In genomic region chr16:56944954-56945839, GRCh38 we compare ENCODE assay signal across 9 cellular contexts. TPM values are rescaled to one million over a fixed set of nuclear protein-coding genes. Genes with fewer than 3 reads are reported as not detected.
A peak's percentile ranks its signal among the peaks of the same experiment; 100 is the strongest.
DNase-seq lines count a peak whose midpoint lies in the region; ATAC-seq and TF ChIP-seq lines count a peak whose summit lies in the region.
"Had no signal": no experiment of that assay in that cellular context is flagged by ENCODE, and none has a peak within 500 bp of the region (broad histone marks: within the 10 kb centered on the region; RNA-seq: fewer than 3 reads in every experiment).

No MANE protein-coding gene starts in this region.

- CTCF ChIA-PET in activated naive CD4-positive, alpha-beta T cell treated with anti-CD3 and anti-CD28 coated beads, Interleukin-2, amount 10 ng/mL, durations not matched to agents 7 days and 5 days (lab: Charles Lee), result interaction anchor here (0.7 to 1.5 kb wide), 5 partner anchors 10 to 152 kb away, joined by 3 to 4 read pairs (median 4); partner anchors contain the start of gene SLC12A3

- no peaks in the 10 kb centered on the region for H3K9me3 Mint-ChIP-seq in activated naive CD4-positive, alpha-beta T cell treated with anti-CD3 and anti-CD28 coated beads, Interleukin-2, amount 10 ng/mL, durations not matched to agents 7 days and 5 days
- no peaks in the 10 kb centered on the region for H3K9me3 Mint-ChIP-seq in type B pancreatic cell

- in situ Hi-C loops in G401 (cut with HindIII; ENCODE audit: low sequenced_read_pairs), result no loop called here

- H3K79me2 ChIP-seq in smooth muscle cell (ENCODE audit: low read depth), result peaks cover 1% of the 10 kb centered on the region

- peaks cover 38% of the 10 kb centered on the region for H4K20me1 ChIP-seq in smooth muscle cell (ENCODE audit: low read depth)

- peaks cover 31% of the 10 kb centered on the region for H3K4me1 Mint-ChIP-seq in activated naive CD4-positive, alpha-beta T cell treated with anti-CD3 and anti-CD28 coated beads, Interleukin-2, amount 10 ng/mL, durations not matched to agents 7 days and 5 days
- no peaks in the 10 kb centered on the region for H3K4me1 Mint-ChIP-seq in type B pancreatic cell (ENCODE audit: unreplicated experiment)

- peaks cover 20% of the 10 kb centered on the region for H3K36me3 ChIP-seq in smooth muscle cell (ENCODE audit: low read depth)

- no peak overlapping the region for H3K9ac ChIP-seq in smooth muscle cell (ENCODE audit: low read depth)

- TF ChIP-seq CTCF in smooth muscle cell (IDR thresholded peaks at IDR 0.05; ENCODE audit: borderline replicate concordance, insufficient read depth, poor library complexity, severe bottlenecking) (no peak), type B pancreatic cell (conservative IDR thresholded peaks at IDR 0.05) (no peak)

- no peak overlapping the region for H3K4me2 ChIP-seq in smooth muscle cell

- H3K27ac ChIP-seq in smooth muscle cell (ENCODE audit: low read depth), result peak overlapping the region; percentile 40

- H3K4me3 Mint-ChIP-seq in activated naive CD4-positive, alpha-beta T cell treated with anti-CD3 and anti-CD28 coated beads, Interleukin-2, amount 10 ng/mL, durations not matched to agents 7 days and 5 days, result no peak overlapping the region
- H3K4me3 Mint-ChIP-seq in type B pancreatic cell, result no peak overlapping the region

- no peak for DNase-seq in activated naive CD4-positive, alpha-beta T cell treated with anti-CD3 and anti-CD28 coated beads, Interleukin-2, amount 10 ng/mL, durations not matched to agents 7 days and 5 days
- DNase-seq in smooth muscle cell (lab: John Stamatoyannopoulos, UW; ENCODE audit: unreplicated experiment) (no peak), G401 (ENCODE audit: low spot score) (no peak), type B pancreatic cell (ENCODE audit: extremely low spot score, unreplicated experiment) (no peak), SW480 (ENCODE audit: low spot score) (no peak)
- no peak for DNase-seq in activated CD4-positive, CD25-positive, alpha-beta regulatory T cell (lab: John Stamatoyannopoulos, UW)

- peaks cover 41% of the 10 kb centered on the region for H3K36me3 Mint-ChIP-seq in activated naive CD4-positive, alpha-beta T cell treated with anti-CD3 and anti-CD28 coated beads, Interleukin-2, amount 10 ng/mL, durations not matched to agents 7 days and 5 days
- H3K36me3 Mint-ChIP-seq in type B pancreatic cell, result peaks cover 20% of the 10 kb centered on the region

- peaks cover 45% of the 10 kb centered on the region for H3F3A ChIP-seq in smooth muscle cell (ENCODE audit: low read depth)

- H2AFZ ChIP-seq in smooth muscle cell (ENCODE audit: low read depth), result no peak overlapping the region

- ATAC-seq in GM18873 (IDR thresholded peaks at IDR 0.05; ENCODE audit: low FRiP score, unreplicated experiment) (peak; percentile 53), HG03196 (IDR thresholded peaks at IDR 0.05; ENCODE audit: unreplicated experiment) (peak; percentile 34)

- WGBS in smooth muscle cell (ENCODE audit: low lambda C conversion rate), result 80% methylated on average over 2 of the region's 2 CpGs

- H3K4me1 ChIP-seq in smooth muscle cell (ENCODE audit: low read depth), result no peaks in the 10 kb centered on the region

- H3K9me3 ChIP-seq in smooth muscle cell (replicated peaks; ENCODE audit: low read depth), result no peaks in the 10 kb centered on the region
- H3K9me3 ChIP-seq: prostate gland had no signal

- H3K27me3 ChIP-seq in smooth muscle cell (ENCODE audit: low read depth), result no peaks in the 10 kb centered on the region

- H3K27me3 Mint-ChIP-seq in activated naive CD4-positive, alpha-beta T cell treated with anti-CD3 and anti-CD28 coated beads, Interleukin-2, amount 10 ng/mL, durations not matched to agents 7 days and 5 days, result no peaks in the 10 kb centered on the region
- H3K27me3 Mint-ChIP-seq in type B pancreatic cell, result no peaks in the 10 kb centered on the region

- H3K27ac Mint-ChIP-seq in activated naive CD4-positive, alpha-beta T cell treated with anti-CD3 and anti-CD28 coated beads, Interleukin-2, amount 10 ng/mL, durations not matched to agents 7 days and 5 days, result peak overlapping the region; percentile 2
- H3K27ac Mint-ChIP-seq in type B pancreatic cell, result no peak overlapping the region

- no peak overlapping the region for H3K4me3 ChIP-seq in smooth muscle cell
- H3K4me3 ChIP-seq: prostate gland had no signal

RNA-seq across cellular contexts. Expression of gene HERPUD1, which starts 13.3 kb away (rescaled TPM):
- 278 and 291 TPM in 2 replicates for total RNA-seq in smooth muscle cell
- 222 and 253 TPM in 2 replicates for polyA plus RNA-seq in smooth muscle cell
- total RNA-seq in G401 (2014; rRNA removed; shearing (Covaris generic)), result 49.0 and 75.8 TPM in 2 replicates
- total RNA-seq in type B pancreatic cell (ENCODE audit: low replicate concordance), result 98.8 and 155 TPM in 2 replicates

RNA-seq across cellular contexts. Expression of gene CETP, which starts 16.6 kb away (rescaled TPM):
- total RNA-seq in smooth muscle cell (not detected in 2 replicates), type B pancreatic cell (ENCODE audit: low replicate concordance) (not detected in 2 replicates)
- 0.22 TPM in 1 of 2 replicates, not detected in the other for polyA plus RNA-seq in smooth muscle cell
- not detected in 2 replicates for total RNA-seq in G401 (2014; rRNA removed; shearing (Covaris generic))

RNA-seq across cellular contexts. Expression of gene NLRC5, which starts 44.2 kb away (rescaled TPM):
- 3.5 and 21.4 TPM in 2 replicates for total RNA-seq in smooth muscle cell
- 4.2 and 5.8 TPM in 2 replicates for polyA plus RNA-seq in smooth muscle cell
- total RNA-seq in G401 (2014; rRNA removed; shearing (Covaris generic)), result 0.07 TPM in 1 of 2 replicates, not detected in the other
- 1.7 and 2.7 TPM in 2 replicates for total RNA-seq in type B pancreatic cell (ENCODE audit: low replicate concordance)
